ENCODE assay signal across 8 cellular contexts in the genomic region with DNA sequence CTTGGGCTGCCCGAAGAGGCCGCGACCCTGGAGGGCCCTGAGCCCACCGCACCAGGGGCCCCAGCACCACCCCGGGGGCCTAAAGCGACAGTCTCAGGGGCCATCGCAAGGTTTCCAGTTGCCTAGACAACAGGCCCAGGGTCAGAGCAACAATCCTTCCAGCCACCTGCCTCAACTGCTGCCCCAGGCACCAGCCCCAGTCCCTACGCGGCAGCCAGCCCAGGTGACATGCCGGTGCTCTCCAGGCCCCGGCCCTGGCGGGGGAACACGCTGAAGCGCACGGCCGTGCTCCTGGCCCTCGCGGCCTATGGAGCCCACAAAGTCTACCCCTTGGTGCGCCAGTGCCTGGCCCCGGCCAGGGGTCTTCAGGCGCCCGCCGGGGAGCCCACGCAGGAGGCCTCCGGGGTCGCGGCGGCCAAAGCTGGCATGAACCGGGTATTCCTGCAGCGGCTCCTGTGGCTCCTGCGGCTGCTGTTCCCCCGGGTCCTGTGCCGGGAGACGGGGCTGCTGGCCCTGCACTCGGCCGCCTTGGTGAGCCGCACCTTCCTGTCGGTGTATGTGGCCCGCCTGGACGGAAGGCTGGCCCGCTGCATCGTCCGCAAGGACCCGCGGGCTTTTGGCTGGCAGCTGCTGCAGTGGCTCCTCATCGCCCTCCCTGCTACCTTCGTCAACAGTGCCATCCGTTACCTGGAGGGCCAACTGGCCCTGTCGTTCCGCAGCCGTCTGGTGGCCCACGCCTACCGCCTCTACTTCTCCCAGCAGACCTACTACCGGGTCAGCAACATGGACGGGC. TPM values are rescaled to one million over a fixed set of nuclear protein-coding genes. Genes with fewer than 3 reads are reported as not detected.
DNase-seq lines count a peak whose midpoint lies in the region; TF ChIP-seq lines count a peak whose summit lies in the region.

No MANE protein-coding gene starts in this region.

- H3K36me3 ChIP-seq in ectodermal cell (ENCODE audit: control insufficient read depth, insufficient read depth, low read length) (no peaks in the 10 kb centered on the region), osteoblast (ENCODE audit: insufficient read depth, low read length) (peaks cover 6% of the 10 kb centered on the region)

- WGBS in ectodermal cell, 2 experiments, result 80 to 82% methylated on average over 55 of the region's 55 CpGs

- no peaks in the 10 kb centered on the region for H3K27me3 Mint-ChIP-seq in activated naive CD4-positive, alpha-beta T cell treated with anti-CD3 and anti-CD28 coated beads, Interleukin-2, amount 10 ng/mL, durations not matched to agents 7 days and 5 days

- H3K79me2 ChIP-seq in osteoblast (ENCODE audit: insufficient read depth, low read length), result peaks cover 36% of the 10 kb centered on the region

- CTCF ChIA-PET in activated naive CD4-positive, alpha-beta T cell treated with anti-CD3 and anti-CD28 coated beads, Interleukin-2, amount 10 ng/mL, durations not matched to agents 7 days and 5 days (lab: Charles Lee), result no interaction called here

- no peak overlapping the region for H2AFZ ChIP-seq in osteoblast (ENCODE audit: low read length)

- H3K9me3 ChIP-seq in ectodermal cell (ENCODE audit: control insufficient read depth, low read length) (no peaks in the 10 kb centered on the region), osteoblast (ENCODE audit: low read depth, low read length) (no peaks in the 10 kb centered on the region)

- peaks cover 16% of the 10 kb centered on the region for H3K36me3 Mint-ChIP-seq in activated naive CD4-positive, alpha-beta T cell treated with anti-CD3 and anti-CD28 coated beads, Interleukin-2, amount 10 ng/mL, durations not matched to agents 7 days and 5 days

- H3K9me3 Mint-ChIP-seq in activated naive CD4-positive, alpha-beta T cell treated with anti-CD3 and anti-CD28 coated beads, Interleukin-2, amount 10 ng/mL, durations not matched to agents 7 days and 5 days, result no peaks in the 10 kb centered on the region

- DNase-seq in activated naive CD4-positive, alpha-beta T cell treated with anti-CD3 and anti-CD28 coated beads, Interleukin-2, amount 10 ng/mL, durations not matched to agents 7 days and 5 days, result peak; percentile 40
- no peak for DNase-seq in activated naive CD4-positive, alpha-beta T cell treated with anti-CD3 and anti-CD28 coated beads, Interleukin-2, amount 50 U/mL, for 16 hours
- DNase-seq in NB4 (ENCODE audit: low read depth), result no peak
- DNase-seq in osteoblast (ENCODE audit: insufficient read length, low spot score, missing footprints), result peak; percentile 56
- DNase-seq in inferior parietal cortex (ENCODE audit: extremely low spot score), result no peak
- no peak for DNase-seq in NCI-H1694 (lab: John Stamatoyannopoulos, UW)
- no peak for DNase-seq in stimulated activated naive CD4-positive, alpha-beta T cell treated with Interleukin-2 at 50 U/mL for 16 hours (lab: John Stamatoyannopoulos, UW)

- TF ChIP-seq POLR2A in NB4 (IDR thresholded peaks at IDR 0.05; ENCODE audit: extremely low read depth, insufficient read length), result no peak

- peaks cover 33% of the 10 kb centered on the region for H3K4me1 Mint-ChIP-seq in activated naive CD4-positive, alpha-beta T cell treated with anti-CD3 and anti-CD28 coated beads, Interleukin-2, amount 10 ng/mL, durations not matched to agents 7 days and 5 days

- peak overlapping the region; percentile 57 for H3K4me2 ChIP-seq in osteoblast (ENCODE audit: insufficient read depth, low read length)

- H3K4me3 Mint-ChIP-seq in activated naive CD4-positive, alpha-beta T cell treated with anti-CD3 and anti-CD28 coated beads, Interleukin-2, amount 10 ng/mL, durations not matched to agents 7 days and 5 days, result peak overlapping the region; percentile 72

- H3K4me3 ChIP-seq in NB4 (ENCODE audit: low read depth, low read length), result peak overlapping the region; percentile 21
- H3K4me3 ChIP-seq in ectodermal cell (ENCODE audit: insufficient read depth, low read depth, low read length), result peak overlapping the region; percentile 65
- peak overlapping the region; percentile 75 for H3K4me3 ChIP-seq in osteoblast (ENCODE audit: insufficient read depth, low read length)

- peaks cover 6% of the 10 kb centered on the region for H4K20me1 ChIP-seq in osteoblast (ENCODE audit: insufficient read depth, low read length)

- H3K27ac ChIP-seq in ectodermal cell (ENCODE audit: insufficient read depth, low read depth, low read length, poor library complexity, severe bottlenecking), result no peak overlapping the region
- peak overlapping the region; percentile 8 for H3K27ac ChIP-seq in osteoblast (ENCODE audit: low read depth, low read length)

- H3K27me3 ChIP-seq in ectodermal cell (ENCODE audit: control insufficient read depth, insufficient read depth, low read length, poor library complexity, severe bottlenecking) (no peaks in the 10 kb centered on the region), osteoblast (ENCODE audit: insufficient read depth, low read length) (no peaks in the 10 kb centered on the region)

- H3K4me1 ChIP-seq in ectodermal cell (ENCODE audit: control insufficient read depth, insufficient read depth, low read length) (peaks cover 9% of the 10 kb centered on the region), osteoblast (ENCODE audit: insufficient read depth, low read length) (peaks cover 27% of the 10 kb centered on the region)

- peak overlapping the region; percentile 77 for H3K27ac Mint-ChIP-seq in activated naive CD4-positive, alpha-beta T cell treated with anti-CD3 and anti-CD28 coated beads, Interleukin-2, amount 10 ng/mL, durations not matched to agents 7 days and 5 days

- TF ChIP-seq CTCF in NB4 (IDR thresholded peaks at IDR 0.05; ENCODE audit: low read depth, low read length) (no peak), osteoblast (IDR thresholded peaks at IDR 0.05; ENCODE audit: extremely low read depth, low read depth, low read length) (no peak)

RNA-seq across cellular contexts. Expression of a gene that starts 0.6 kb away (rescaled TPM):
- 4.5 TPM for polyA plus RNA-seq in ectodermal cell (2013, experiment 1 of 4)
- polyA plus RNA-seq in ectodermal cell (2013, experiment 2 of 4), result 5.3 TPM
- 4.3 TPM for polyA plus RNA-seq in ectodermal cell (2013, experiment 3 of 4)
- polyA plus RNA-seq in ectodermal cell (2013, experiment 4 of 4), result 4.9 TPM
- total RNA-seq in osteoblast, result 14.1 and 16.3 TPM in 2 replicates

RNA-seq across cellular contexts. Expression of a gene that starts 1.0 kb away (rescaled TPM):
- 109 TPM for polyA plus RNA-seq in ectodermal cell (2013, experiment 1 of 4)
- polyA plus RNA-seq in ectodermal cell (2013, experiment 2 of 4), result 108 TPM
- 76.1 TPM for polyA plus RNA-seq in ectodermal cell (2013, experiment 3 of 4)
- 84.9 TPM for polyA plus RNA-seq in ectodermal cell (2013, experiment 4 of 4)
- 114 and 118 TPM in 2 replicates for total RNA-seq in osteoblast

RNA-seq across cellular contexts. Expression of a gene that starts 37.5 kb away (rescaled TPM):
- polyA plus RNA-seq in ectodermal cell (2013, experiment 1 of 4), result 272 TPM
- polyA plus RNA-seq in ectodermal cell (2013, experiment 2 of 4), result 365 TPM
- 246 TPM for polyA plus RNA-seq in ectodermal cell (2013, experiment 3 of 4)
- polyA plus RNA-seq in ectodermal cell (2013, experiment 4 of 4), result 294 TPM
- 15.3 and 19.5 TPM in 2 replicates for total RNA-seq in osteoblast

RNA-seq across cellular contexts. Expression of a gene that starts 38.8 kb away (rescaled TPM):
- polyA plus RNA-seq in ectodermal cell (2013, experiment 1 of 4), result 2.6 TPM
- 1.4 TPM for polyA plus RNA-seq in ectodermal cell (2013, experiment 2 of 4)
- polyA plus RNA-seq in ectodermal cell (2013, experiment 3 of 4), result 1.2 TPM
- 2.2 TPM for polyA plus RNA-seq in ectodermal cell (2013, experiment 4 of 4)
- total RNA-seq in osteoblast, result 2.7 and 4.3 TPM in 2 replicates

RNA-seq across cellular contexts. Expression of a gene that starts 51.6 kb away (rescaled TPM):
- 33.7 TPM for polyA plus RNA-seq in ectodermal cell (2013, experiment 1 of 4)
- polyA plus RNA-seq in ectodermal cell (2013, experiment 2 of 4), result 45.3 TPM
- 36.2 TPM for polyA plus RNA-seq in ectodermal cell (2013, experiment 3 of 4)
- polyA plus RNA-seq in ectodermal cell (2013, experiment 4 of 4), result 39.7 TPM
- 0.29 and 0.36 TPM in 2 replicates for total RNA-seq in osteoblast

Comparison
In these comparisons a context has a peak if more than half of its experiments do, and no peak if none do; other contexts are left out.
1. DNase-seq: peak in activated naive CD4-positive, alpha-beta T cell treated with anti-CD3 and anti-CD28 coated beads, Interleukin-2, amount 10 ng/mL, durations not matched to agents 7 days and 5 days (single experiment) and osteoblast (single experiment); none in activated naive CD4-positive, alpha-beta T cell treated with anti-CD3 and anti-CD28 coated beads, Interleukin-2, amount 50 U/mL, for 16 hours (single experiment), NB4 (single experiment), inferior parietal cortex (single experiment), NCI-H1694 (single experiment) and stimulated activated naive CD4-positive, alpha-beta T cell treated with Interleukin-2 at 50 U/mL for 16 hours (single experiment).
2. H3K4me3 ChIP-seq: peak in every context shown above with its lines; median percentile 75 in osteoblast; 65 in ectodermal cell; 21 in NB4.